In genomic region chr10:119166564-119166963, GRCh38 we compare ENCODE assay signal across 10 cellular contexts. TPM values are rescaled to one million over a fixed set of nuclear protein-coding genes. Genes with fewer than 3 reads are reported as not detected.
DNase-seq lines count a peak whose midpoint lies in the region; ATAC-seq, FAIRE-seq and TF ChIP-seq lines count a peak whose summit lies in the region.
"Had no signal": no experiment of that assay in that cellular context is flagged by ENCODE, and none has a peak within 500 bp of the region (broad histone marks: within the 10 kb centered on the region; RNA-seq: fewer than 3 reads in every experiment).

No MANE protein-coding gene starts in this region.

- no peaks in the 10 kb centered on the region for H3K27me3 ChIP-seq in HL-60 (ENCODE audit: insufficient read depth, poor library complexity, severe bottlenecking)
- H3K27me3 ChIP-seq: MG63 had no signal

- H3K4me1 Mint-ChIP-seq in activated naive CD8-positive, alpha-beta T cell treated with anti-CD3 and anti-CD28 coated beads, Interleukin-2, amount 50 U/mL, for 24 hours: peaks cover 40% of the 10 kb centered on the region
- H3K4me1 Mint-ChIP-seq in natural killer cell: peaks cover 15 to 17% of the 10 kb centered on the region in 2 donors

- H3K4me3 ChIP-seq in HL-60 (replicated peaks; ENCODE audit: insufficient read depth, low read length): no peak overlapping the region

- H3K27ac ChIP-seq in HL-60 (replicated peaks) (peak overlapping the region; percentile 99), caudate nucleus (ENCODE audit: low read depth, low read length) (no peak overlapping the region)

- FAIRE-seq in frontal cortex (lab: Jason Lieb, UNC): no peak

- intact Hi-C loops in natural killer cell (cut with micrococcal nuclease): no loop called here

- H3K36me3 Mint-ChIP-seq in activated naive CD8-positive, alpha-beta T cell treated with anti-CD3 and anti-CD28 coated beads, Interleukin-2, amount 50 U/mL, for 24 hours (ENCODE audit: low read depth): peaks cover 53% of the 10 kb centered on the region
- no peaks in the 10 kb centered on the region for H3K36me3 Mint-ChIP-seq in natural killer cell

- H3K4me3 Mint-ChIP-seq in activated naive CD8-positive, alpha-beta T cell treated with anti-CD3 and anti-CD28 coated beads, Interleukin-2, amount 50 U/mL, for 24 hours: peak overlapping the region; percentile 85
- H3K4me3 Mint-ChIP-seq in natural killer cell: peak overlapping the region; percentile 89

- TF ChIP-seq CTCF in HL-60 (IDR thresholded peaks at IDR 0.05; ENCODE audit: insufficient read depth, low read length) (no peak), natural killer cell (IDR thresholded peaks at IDR 0.05) (no peak)

- peak; percentile 53 for DNase-seq in CD1c-positive myeloid dendritic cell (ENCODE audit: extremely low spot score)
- DNase-seq in HL-60 (ENCODE audit: low read depth in 1 of 2, low spot score in 1 of 2): peak in 1 of 2 experiments; percentile 51
- DNase-seq in activated naive CD8-positive, alpha-beta T cell treated with anti-CD3 and anti-CD28 coated beads, Interleukin-2, amount 50 U/mL, for 24 hours: no peak
- DNase-seq in natural killer cell: no peak
- DNase-seq in caudate nucleus (lab: John Stamatoyannopoulos, UW): no peak
- no peak for DNase-seq in frontal cortex (ENCODE audit: low spot score in 2 of 2)
- DNase-seq in NCI-H2081 (lab: John Stamatoyannopoulos, UW): no peak
- DNase-seq: MG63, WERI-Rb-1 had no signal

- no peak for ATAC-seq in activated naive CD8-positive, alpha-beta T cell treated with anti-CD3 and anti-CD28 coated beads, Interleukin-2, amount 50 U/mL, for 24 hours
- ATAC-seq in natural killer cell (no peak), HG02840 (IDR thresholded peaks at IDR 0.05; ENCODE audit: low FRiP score, unreplicated experiment) (no peak)

- H3K27ac Mint-ChIP-seq in activated naive CD8-positive, alpha-beta T cell treated with anti-CD3 and anti-CD28 coated beads, Interleukin-2, amount 50 U/mL, for 24 hours: peak overlapping the region; percentile 72
- peak overlapping the region; percentile 77 to 94 for H3K27ac Mint-ChIP-seq in natural killer cell

- no peaks in the 10 kb centered on the region for H3K9me3 Mint-ChIP-seq in activated naive CD8-positive, alpha-beta T cell treated with anti-CD3 and anti-CD28 coated beads, Interleukin-2, amount 50 U/mL, for 24 hours
- H3K9me3 Mint-ChIP-seq in natural killer cell: no peaks in the 10 kb centered on the region

- no peaks in the 10 kb centered on the region for H3K27me3 Mint-ChIP-seq in activated naive CD8-positive, alpha-beta T cell treated with anti-CD3 and anti-CD28 coated beads, Interleukin-2, amount 50 U/mL, for 24 hours
- no peaks in the 10 kb centered on the region for H3K27me3 Mint-ChIP-seq in natural killer cell (ENCODE audit: low read depth in 2 of 2)

RNA-seq across cellular contexts. Expression of gene SFXN4, which starts 1.1 kb away (rescaled TPM):
- 10 to 100 TPM in 1 of 3 donors, 1 to 10 TPM in 2; 5.5 to 13.7 (median 8.1) TPM for total RNA-seq in natural killer cell
- 21.6 TPM for total RNA-seq in frontal cortex

RNA-seq across cellular contexts. Expression of gene PRDX3, which starts 12.0 kb away (rescaled TPM):
- total RNA-seq in natural killer cell (10 to 100 TPM; 12.5 to 17.4 (median 15.3) TPM), frontal cortex (113 TPM)

RNA-seq across cellular contexts. Expression of gene GRK5, which starts 40.8 kb away (rescaled TPM):
- 10 to 100 TPM; 37.6 to 54.3 (median 47.9) TPM for total RNA-seq in natural killer cell
- total RNA-seq in frontal cortex: 11.4 TPM
